In the genomic region with DNA sequence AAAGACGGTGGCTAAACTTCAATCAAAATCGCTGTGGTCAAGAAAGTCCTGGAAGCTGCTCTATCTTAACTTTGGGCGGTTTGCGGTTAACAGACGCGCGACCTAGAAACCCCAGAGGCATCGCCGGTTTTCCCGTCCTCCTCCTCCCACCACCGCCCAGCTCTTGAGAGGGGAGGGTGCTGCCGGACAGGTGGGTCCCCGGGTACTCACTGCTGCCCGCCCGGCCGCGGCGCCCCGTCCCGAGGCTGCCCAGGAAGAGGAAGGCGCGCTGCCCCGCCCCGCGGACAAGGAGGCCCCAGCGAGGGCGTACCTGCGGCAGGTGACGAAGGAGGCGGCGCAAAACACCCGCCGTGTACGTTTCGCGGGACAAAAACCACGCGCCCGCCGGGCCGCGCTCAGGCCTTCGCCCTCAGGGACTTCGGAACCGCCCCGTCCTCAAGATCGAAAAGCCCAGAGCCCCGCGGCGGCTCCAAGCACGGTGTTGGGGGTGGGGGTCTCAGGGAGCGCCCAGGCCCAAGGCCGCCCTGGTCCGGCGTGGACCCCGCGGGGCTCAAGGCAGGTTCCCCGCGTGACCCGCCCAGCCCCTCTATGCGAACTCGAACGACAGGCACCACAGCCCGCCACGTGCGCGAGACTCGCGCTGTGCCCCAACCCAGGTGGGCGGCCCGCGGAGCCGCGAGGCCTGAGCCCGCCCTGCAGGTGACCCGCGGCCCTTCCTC, we compare ENCODE assay signal across 8 cellular contexts. TPM values are rescaled to one million over a fixed set of nuclear protein-coding genes. Genes with fewer than 3 reads are reported as not detected.
A peak's percentile ranks its signal among the peaks of the same experiment; 100 is the strongest.
DNase-seq lines count a peak whose midpoint lies in the region; ATAC-seq and TF ChIP-seq lines count a peak whose summit lies in the region.

TSS of gene SH3YL1 (minus strand) at position 259 of the 719 bp plus-strand sequence. CDS start at position 211, 48 bp downstream.

- H3K9me3 Mint-ChIP-seq in WTC11, result peaks cover 7% of the 10 kb centered on the region
- no peaks in the 10 kb centered on the region for H3K9me3 Mint-ChIP-seq in central memory CD8-positive, alpha-beta T cell

- peaks cover 51% of the 10 kb centered on the region for H3K79me2 ChIP-seq in ACC112 (ENCODE audit: control insufficient read depth, insufficient read depth, low read length, unreplicated experiment)

- TF ChIP-seq CTCF in WTC11 (IDR thresholded peaks at IDR 0.05), result no peak

- CTCF ChIA-PET in WTC11 (lab: Charles Lee), result interaction anchor here (0.7 to 1.8 kb wide), 5 partner anchors 10 to 122 kb away, joined by 3 to 14 read pairs (median 4); no protein-coding TSS in a partner anchor

- peak within 1 kb of the TSS; percentile 51 for H3K27ac ChIP-seq in ACC112 (ENCODE audit: low read depth, low read length)

- DNase-seq in WTC11 (ENCODE audit: low spot score) (peak; percentile 63), left colon (peak; percentile 87 to 90), NCI-H1436 (lab: John Stamatoyannopoulos, UW) (no peak)
- DNase-seq in central memory CD8-positive, alpha-beta T cell (ENCODE audit: low spot score in 2 of 2), result peak; percentile 34 to 41
- DNase-seq in stimulated activated CD4-positive, alpha-beta T cell treated with anti-CD3 and anti-CD28 coated beads, Interleukin-4, amount 100 ng/mL, for 24 hours, result peak; percentile 58

- H3K36me3 ChIP-seq in ACC112 (ENCODE audit: insufficient read depth, low read length), result peaks cover 16% of the 10 kb centered on the region

- peaks cover 42% of the 10 kb centered on the region for H3K4me1 Mint-ChIP-seq in WTC11
- H3K4me1 Mint-ChIP-seq in central memory CD8-positive, alpha-beta T cell, result peaks cover 30% of the 10 kb centered on the region

- H3K27me3 Mint-ChIP-seq in WTC11 (ENCODE audit: low read depth), result peaks cover 20% of the 10 kb centered on the region
- no peaks in the 10 kb centered on the region for H3K27me3 Mint-ChIP-seq in central memory CD8-positive, alpha-beta T cell

- ATAC-seq in GM19328 (IDR thresholded peaks at IDR 0.05; ENCODE audit: unreplicated experiment) (peak; percentile 20), HG03520 (IDR thresholded peaks at IDR 0.05; ENCODE audit: unreplicated experiment) (peak; percentile 29), WTC11 (peak; percentile 7), left colon (peak; percentile 82)
- ATAC-seq in central memory CD8-positive, alpha-beta T cell (replicated peaks; ENCODE audit: extremely low read depth, poor library complexity, severe bottlenecking), result peak; percentile 29

- peak within 1 kb of the TSS; percentile 89 for H3K4me3 Mint-ChIP-seq in WTC11
- peak within 1 kb of the TSS; percentile 93 for H3K4me3 Mint-ChIP-seq in central memory CD8-positive, alpha-beta T cell

- H3K4me1 ChIP-seq in ACC112 (ENCODE audit: control insufficient read depth, insufficient read depth, low read length, unreplicated experiment), result peaks cover 25% of the 10 kb centered on the region

- no peaks in the 10 kb centered on the region for H3K27me3 ChIP-seq in ACC112 (ENCODE audit: insufficient read depth, low read length)

- peak within 1 kb of the TSS; percentile 93 for H2AFZ ChIP-seq in ACC112 (ENCODE audit: low read length, unreplicated experiment)

- peak within 1 kb of the TSS; percentile 94 for H3K27ac Mint-ChIP-seq in WTC11
- H3K27ac Mint-ChIP-seq in central memory CD8-positive, alpha-beta T cell (ENCODE audit: low read depth), result peak within 1 kb of the TSS; percentile 92

- intact Hi-C loops in left colon (cut with DNase I, micrococcal nuclease), result no loop called here

- H3K36me3 Mint-ChIP-seq in WTC11, result peaks cover 24% of the 10 kb centered on the region
- H3K36me3 Mint-ChIP-seq in central memory CD8-positive, alpha-beta T cell (ENCODE audit: insufficient read depth), result peaks cover 14% of the 10 kb centered on the region

- H3K4me3 ChIP-seq in ACC112 (ENCODE audit: low read depth, low read length), result peak within 1 kb of the TSS; percentile 99

- POLR2A ChIA-PET in WTC11 (lab: Charles Lee), result interaction anchor here (1.2 kb wide), 1 partner anchor 26 kb away, joined by 4 read pairs; no protein-coding TSS in a partner anchor

TF ChIP-seq in WTC11, 78 proteins besides CTCF, POLR2A, EP300 and RAD21 (continues in another document):
- TF ChIP-seq CREM (CRISPR knock-in tag; IDR thresholded peaks at IDR 0.05) (no peak), NR1H2 (CRISPR knock-in tag; IDR thresholded peaks at IDR 0.05) (peak; percentile 58; the same call in 1 of the 2 replicates), E2F4 (CRISPR knock-in tag; IDR thresholded peaks at IDR 0.05; ENCODE audit: borderline replicate concordance, low read depth) (no peak), NR2C2 (CRISPR knock-in tag; IDR thresholded peaks at IDR 0.05) (no peak), STAT6 (CRISPR knock-in tag; conservative IDR thresholded peaks at IDR 0.05; ENCODE audit: low read depth) (no peak), OVOL2 (CRISPR knock-in tag; IDR thresholded peaks at IDR 0.05; ENCODE audit: borderline replicate concordance) (no peak), SMAD3 (CRISPR knock-in tag; IDR thresholded peaks at IDR 0.05; ENCODE audit: borderline replicate concordance) (peak; percentile 81; the same call in 1 of the 2 replicates), JUN (CRISPR knock-in tag; IDR thresholded peaks at IDR 0.05) (peak; percentile 83), ZNF232 (CRISPR knock-in tag; IDR thresholded peaks at IDR 0.05) (0 out of 2 replicates have a peak, but pooled peaks have one; percentile 33)
- TF ChIP-seq, protein P1, sequence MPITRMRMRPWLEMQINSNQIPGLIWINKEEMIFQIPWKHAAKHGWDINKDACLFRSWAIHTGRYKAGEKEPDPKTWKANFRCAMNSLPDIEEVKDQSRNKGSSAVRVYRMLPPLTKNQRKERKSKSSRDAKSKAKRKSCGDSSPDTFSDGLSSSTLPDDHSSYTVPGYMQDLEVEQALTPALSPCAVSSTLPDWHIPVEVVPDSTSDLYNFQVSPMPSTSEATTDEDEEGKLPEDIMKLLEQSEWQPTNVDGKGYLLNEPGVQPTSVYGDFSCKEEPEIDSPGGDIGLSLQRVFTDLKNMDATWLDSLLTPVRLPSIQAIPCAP (CRISPR knock-in tag; IDR thresholded peaks at IDR 0.05), result no peak
- TF ChIP-seq, protein P2, sequence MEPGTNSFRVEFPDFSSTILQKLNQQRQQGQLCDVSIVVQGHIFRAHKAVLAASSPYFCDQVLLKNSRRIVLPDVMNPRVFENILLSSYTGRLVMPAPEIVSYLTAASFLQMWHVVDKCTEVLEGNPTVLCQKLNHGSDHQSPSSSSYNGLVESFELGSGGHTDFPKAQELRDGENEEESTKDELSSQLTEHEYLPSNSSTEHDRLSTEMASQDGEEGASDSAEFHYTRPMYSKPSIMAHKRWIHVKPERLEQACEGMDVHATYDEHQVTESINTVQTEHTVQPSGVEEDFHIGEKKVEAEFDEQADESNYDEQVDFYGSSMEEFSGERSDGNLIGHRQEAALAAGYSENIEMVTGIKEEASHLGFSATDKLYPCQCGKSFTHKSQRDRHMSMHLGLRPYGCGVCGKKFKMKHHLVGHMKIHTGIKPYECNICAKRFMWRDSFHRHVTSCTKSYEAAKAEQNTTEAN (CRISPR knock-in tag; IDR thresholded peaks at IDR 0.05), result 0 out of 2 replicates have a peak, but pooled peaks have one; percentile 60
- TF ChIP-seq, protein P3, sequence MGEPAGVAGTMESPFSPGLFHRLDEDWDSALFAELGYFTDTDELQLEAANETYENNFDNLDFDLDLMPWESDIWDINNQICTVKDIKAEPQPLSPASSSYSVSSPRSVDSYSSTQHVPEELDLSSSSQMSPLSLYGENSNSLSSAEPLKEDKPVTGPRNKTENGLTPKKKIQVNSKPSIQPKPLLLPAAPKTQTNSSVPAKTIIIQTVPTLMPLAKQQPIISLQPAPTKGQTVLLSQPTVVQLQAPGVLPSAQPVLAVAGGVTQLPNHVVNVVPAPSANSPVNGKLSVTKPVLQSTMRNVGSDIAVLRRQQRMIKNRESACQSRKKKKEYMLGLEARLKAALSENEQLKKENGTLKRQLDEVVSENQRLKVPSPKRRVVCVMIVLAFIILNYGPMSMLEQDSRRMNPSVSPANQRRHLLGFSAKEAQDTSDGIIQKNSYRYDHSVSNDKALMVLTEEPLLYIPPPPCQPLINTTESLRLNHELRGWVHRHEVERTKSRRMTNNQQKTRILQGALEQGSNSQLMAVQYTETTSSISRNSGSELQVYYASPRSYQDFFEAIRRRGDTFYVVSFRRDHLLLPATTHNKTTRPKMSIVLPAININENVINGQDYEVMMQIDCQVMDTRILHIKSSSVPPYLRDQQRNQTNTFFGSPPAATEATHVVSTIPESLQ (CRISPR knock-in tag; IDR thresholded peaks at IDR 0.05), result no peak; the same call in 1 of the 2 replicates
- TF ChIP-seq, protein P4, sequence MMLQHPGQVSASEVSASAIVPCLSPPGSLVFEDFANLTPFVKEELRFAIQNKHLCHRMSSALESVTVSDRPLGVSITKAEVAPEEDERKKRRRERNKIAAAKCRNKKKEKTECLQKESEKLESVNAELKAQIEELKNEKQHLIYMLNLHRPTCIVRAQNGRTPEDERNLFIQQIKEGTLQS (CRISPR knock-in tag; conservative IDR thresholded peaks at IDR 0.05), result no peak

RNA-seq across cellular contexts. Expression of gene SH3YL1, which starts in this region (rescaled TPM):
- total RNA-seq in WTC11 (2021), result 26.4 to 34.4 TPM (median 31.3 TPM) in 3 replicates
- total RNA-seq in left colon, result 100 to 1,000 TPM in 1 of 2 donors, 10 to 100 TPM in 1; 79.7 to 122 TPM

Comparison
In these comparisons a context has a peak if more than half of its experiments do, and no peak if none do; other contexts are left out.
1. ATAC-seq: peak in every context shown above with its lines; median percentile 82 in left colon; 29 in HG03520; 29 in central memory CD8-positive, alpha-beta T cell; 20 in GM19328; 7 in WTC11.